Comparison of ENCODE assay signal across 8 cellular contexts in the genomic region with DNA sequence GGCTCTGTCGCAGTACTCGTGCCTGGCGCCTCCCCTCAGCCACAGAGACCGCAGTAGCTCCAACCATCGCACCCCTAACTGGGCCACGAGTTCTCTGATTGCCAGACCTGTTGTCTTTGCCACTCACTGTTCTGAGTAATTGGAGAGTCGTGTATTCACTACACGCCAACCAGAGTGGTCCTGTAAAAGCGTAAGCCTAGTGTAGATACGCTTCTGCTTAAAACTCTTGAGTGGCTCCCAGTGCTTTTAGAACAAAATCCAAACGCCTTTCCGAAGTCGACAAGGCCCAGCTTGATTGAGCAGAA. TPM values are rescaled to one million over a fixed set of nuclear protein-coding genes. Genes with fewer than 3 reads are reported as not detected.
DNase-seq lines count a peak whose midpoint lies in the region; ATAC-seq lines count a peak whose summit lies in the region.

No MANE protein-coding gene starts in this region.

- intact Hi-C loops in naive thymus-derived CD4-positive, alpha-beta T cell (cut with micrococcal nuclease) = loop anchor here (1.0 to 5.0 kb wide), 8 partner anchors 17 to 749 kb away; a partner anchor contains a TSS

- peaks cover 52% of the 10 kb centered on the region for H3K4me1 Mint-ChIP-seq in central memory CD8-positive, alpha-beta T cell
- peaks cover 33 to 69% (median 59%) of the 10 kb centered on the region in 7 donors for H3K4me1 Mint-ChIP-seq in naive thymus-derived CD4-positive, alpha-beta T cell

- H3K36me3 ChIP-seq in naive thymus-derived CD4-positive, alpha-beta T cell (ENCODE audit: control insufficient read depth in 2 of 3, insufficient read depth in 3 of 3, low read length in 3 of 3) = peaks cover 0 to 42% (median 11%) of the 10 kb centered on the region in 3 experiments

- H3K4me3 Mint-ChIP-seq in central memory CD8-positive, alpha-beta T cell = peak overlapping the region; percentile 98
- peak overlapping the region; percentile 88 to 100 (median 98) for H3K4me3 Mint-ChIP-seq in naive thymus-derived CD4-positive, alpha-beta T cell

- CTCF ChIA-PET in naive thymus-derived CD4-positive, alpha-beta T cell (lab: Charles Lee) = interaction anchor here (0.6 to 2.4 kb wide), 16 partner anchors 11 to 813 kb away, joined by 3 to 58 read pairs (median 5); a partner anchor contains a TSS

- ATAC-seq in central memory CD8-positive, alpha-beta T cell (replicated peaks; ENCODE audit: extremely low read depth, poor library complexity, severe bottlenecking) = no peak
- ATAC-seq in naive thymus-derived CD4-positive, alpha-beta T cell = no peak
- no peak for ATAC-seq in HG03457 (IDR thresholded peaks at IDR 0.05; ENCODE audit: unreplicated experiment)
- ATAC-seq in HG02970 (IDR thresholded peaks at IDR 0.05; ENCODE audit: low FRiP score, unreplicated experiment) = no peak

- peak overlapping the region; percentile 99 for H3K4me3 ChIP-seq in naive thymus-derived CD4-positive, alpha-beta T cell (ENCODE audit: low read length)

- peak overlapping the region; percentile 91 for H3K27ac ChIP-seq in naive thymus-derived CD4-positive, alpha-beta T cell (ENCODE audit: low read depth, low read length)

- H3K4me1 ChIP-seq in naive thymus-derived CD4-positive, alpha-beta T cell (ENCODE audit: control insufficient read depth in 2 of 2, insufficient read depth in 2 of 2, low read length in 2 of 2) = peaks cover 25 to 32% of the 10 kb centered on the region in 2 donors

- H3K27me3 ChIP-seq in naive thymus-derived CD4-positive, alpha-beta T cell (ENCODE audit: control insufficient read depth in 2 of 2, insufficient read depth in 2 of 2, low read length in 2 of 2) = no peaks in the 10 kb centered on the region

- H3K36me3 Mint-ChIP-seq in central memory CD8-positive, alpha-beta T cell (ENCODE audit: insufficient read depth) = peaks cover 42% of the 10 kb centered on the region
- H3K36me3 Mint-ChIP-seq in naive thymus-derived CD4-positive, alpha-beta T cell = peaks cover 4 to 25% (median 16%) of the 10 kb centered on the region in 5 donors

- POLR2A ChIA-PET in naive thymus-derived CD4-positive, alpha-beta T cell (lab: Charles Lee) = interaction anchor here (0.6 to 8.3 kb wide), 23 partner anchors 9 to 504 kb away, joined by 3 to 90 read pairs (median 7); a partner anchor contains a TSS

- H3K9me3 Mint-ChIP-seq in central memory CD8-positive, alpha-beta T cell = no peaks in the 10 kb centered on the region
- H3K9me3 Mint-ChIP-seq in naive thymus-derived CD4-positive, alpha-beta T cell = no peaks in the 10 kb centered on the region

- DNase-seq in NCI-H1436 (lab: John Stamatoyannopoulos, UW) (peak; percentile 24), NCI-H1436 treated with DMSO at 0.1 percent for 48 hours (lab: John Stamatoyannopoulos, UW) (no peak), NCI-H2227 (lab: John Stamatoyannopoulos, UW; ENCODE audit: unreplicated experiment) (peak; percentile 53)
- DNase-seq in central memory CD8-positive, alpha-beta T cell (ENCODE audit: low spot score in 2 of 2) = no peak
- no peak for DNase-seq in naive thymus-derived CD4-positive, alpha-beta T cell
- no peak for DNase-seq in NK-92 treated with Interleukin-12 subunit alpha and Interleukin-12 subunit beta, amount 100 ng/mL, for 24 hours (lab: John Stamatoyannopoulos, UW)

- H3K9me3 ChIP-seq in naive thymus-derived CD4-positive, alpha-beta T cell (ENCODE audit: control insufficient read depth in 2 of 3, low read length in 3 of 3) = no peaks in the 10 kb centered on the region

- no peaks in the 10 kb centered on the region for H3K27me3 Mint-ChIP-seq in central memory CD8-positive, alpha-beta T cell
- H3K27me3 Mint-ChIP-seq in naive thymus-derived CD4-positive, alpha-beta T cell = no peaks in the 10 kb centered on the region

- peak overlapping the region; percentile 96 for H3K27ac Mint-ChIP-seq in central memory CD8-positive, alpha-beta T cell (ENCODE audit: low read depth)
- H3K27ac Mint-ChIP-seq in naive thymus-derived CD4-positive, alpha-beta T cell = peak overlapping the region; percentile 77 to 99 (median 96)

RNA-seq across cellular contexts. Expression of a gene that starts 0.4 kb away (rescaled TPM):
- total RNA-seq in naive thymus-derived CD4-positive, alpha-beta T cell = 10 to 100 TPM; 60.8 to 95.1 (median 89.4) TPM
- polyA plus RNA-seq in naive thymus-derived CD4-positive, alpha-beta T cell = 10 to 100 TPM; 42.5 to 47.6 TPM

RNA-seq across cellular contexts. Expression of a gene that starts 0.5 kb away (rescaled TPM):
- total RNA-seq in naive thymus-derived CD4-positive, alpha-beta T cell = 10 to 100 TPM; 31.4 to 50.3 (median 34.8) TPM
- 10 to 100 TPM; 22.1 to 35.6 TPM for polyA plus RNA-seq in naive thymus-derived CD4-positive, alpha-beta T cell

RNA-seq across cellular contexts. Expression of a gene that starts 46.9 kb away (rescaled TPM):
- 100 to 1,000 TPM; 112 to 248 (median 207) TPM for total RNA-seq in naive thymus-derived CD4-positive, alpha-beta T cell
- polyA plus RNA-seq in naive thymus-derived CD4-positive, alpha-beta T cell = 10 to 100 TPM; 29.3 to 31.1 TPM

Comparison
In these comparisons a context has a peak if more than half of its experiments do, and no peak if none do; other contexts are left out.
1. DNase-seq: peak in NCI-H1436 (single experiment) and NCI-H2227 (single experiment); none in NCI-H1436 treated with DMSO at 0.1 percent for 48 hours (single experiment), central memory CD8-positive, alpha-beta T cell (0 of 2), naive thymus-derived CD4-positive, alpha-beta T cell (0 of 9) and NK-92 treated with Interleukin-12 subunit alpha and Interleukin-12 subunit beta, amount 100 ng/mL, for 24 hours (single experiment).